In the genomic region with DNA sequence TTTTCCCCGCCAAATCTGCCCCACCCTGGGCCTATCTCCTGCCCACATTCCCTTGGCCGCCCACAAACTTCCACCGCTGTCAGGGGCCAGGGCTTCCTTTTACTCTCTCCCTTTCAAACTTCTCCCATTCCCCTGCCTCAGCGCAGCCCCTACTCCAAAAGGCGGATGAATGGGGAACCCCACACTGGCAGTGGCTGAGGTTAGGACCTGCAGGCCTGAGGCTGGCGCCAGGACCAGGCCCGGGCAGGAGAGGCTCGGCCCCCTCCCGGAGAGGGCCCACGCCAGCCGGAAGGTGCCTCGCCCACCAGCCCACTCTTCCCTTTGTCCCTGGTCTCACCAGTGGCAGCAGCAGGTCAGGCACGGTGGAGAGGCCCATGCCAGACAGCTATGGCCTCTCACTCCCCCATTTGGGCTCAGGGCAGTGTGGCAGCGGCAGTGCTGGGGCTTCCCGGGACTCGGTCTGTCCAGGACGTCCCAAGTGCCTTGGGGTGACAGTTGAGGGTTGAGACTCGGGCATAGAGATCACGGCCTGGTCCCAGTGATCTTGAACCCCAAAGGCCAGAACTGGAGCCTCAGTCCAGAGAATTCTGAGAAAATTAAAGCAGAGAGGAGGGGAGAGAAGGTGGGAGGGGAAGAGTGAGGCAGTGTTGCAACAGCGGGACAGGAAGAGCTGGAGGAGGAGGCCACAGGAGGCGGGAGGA, we compare ENCODE assay signal across 1 cellular context.
TF ChIP-seq lines count a peak whose summit lies in the region.

TNFRSF1A (minus strand) TSS at position 638 of the 701 bp plus-strand sequence; CDS start at position 376, 262 bp downstream.

TF ChIP-seq in K562, 482 proteins besides CTCF, POLR2A, EP300 and RAD21 (continued from another document and continues in another):
- TF ChIP-seq AFF1 (IDR thresholded peaks at IDR 0.05; ENCODE audit: low read depth in 1 of 2, partially characterized antibody in 2 of 2): no peak
- TF ChIP-seq ZNF12 (CRISPR knock-in tag; IDR thresholded peaks at IDR 0.05): no peak
- peak; percentile 61; the same call in 1 of the 2 replicates for TF ChIP-seq RNF2 (IDR thresholded peaks at IDR 0.05)
- no peak for TF ChIP-seq COPS2 (conservative IDR thresholded peaks at IDR 0.05)
- TF ChIP-seq HMG20B (CRISPR knock-in tag; IDR thresholded peaks at IDR 0.05): no peak
- TF ChIP-seq STAT5A (IDR thresholded peaks at IDR 0.05; ENCODE audit: borderline replicate concordance, low read length): no peak
- TF ChIP-seq MED1 (CRISPR knock-in tag; IDR thresholded peaks at IDR 0.05; ENCODE audit: borderline replicate concordance): no peak
- TF ChIP-seq NCOR1 (IDR thresholded peaks at IDR 0.05): peak; percentile 58
- no peak for TF ChIP-seq CCNT2 (IDR thresholded peaks at IDR 0.05; ENCODE audit: borderline replicate concordance, extremely low read depth, insufficient read length, low read depth, low read length)
- TF ChIP-seq ETV5 (CRISPR knock-in tag; IDR thresholded peaks at IDR 0.05; ENCODE audit: low read depth): 0 out of 2 replicates have a peak, but pooled peaks have one; percentile 57
- peak; percentile 83; the same call in 1 of the 2 replicates for TF ChIP-seq PHF21A (IDR thresholded peaks at IDR 0.05; ENCODE audit: borderline replicate concordance, low read depth)
- TF ChIP-seq ZBTB8A (IDR thresholded peaks at IDR 0.05; ENCODE audit: partially characterized antibody): no peak
- TF ChIP-seq TOE1 (IDR thresholded peaks at IDR 0.05; ENCODE audit: borderline replicate concordance): 0 out of 2 replicates have a peak, but pooled peaks have one; percentile 63
- no peak for TF ChIP-seq TOE1 (CRISPR knock-in tag; IDR thresholded peaks at IDR 0.05; ENCODE audit: borderline replicate concordance, low read depth)
- TF ChIP-seq SMARCB1 (IDR thresholded peaks at IDR 0.05; ENCODE audit: insufficient read length, low read depth): no peak
- no peak for TF ChIP-seq ZNF184 (CRISPR knock-in tag; IDR thresholded peaks at IDR 0.05)
- no peak for TF ChIP-seq HDGF (IDR thresholded peaks at IDR 0.05)
- 0 out of 2 replicates have a peak, but pooled peaks have one; percentile 21 for TF ChIP-seq HLTF (IDR thresholded peaks at IDR 0.05)
- no peak for TF ChIP-seq ZKSCAN3 (CRISPR knock-in tag; IDR thresholded peaks at IDR 0.05)
- no peak for TF ChIP-seq ZNF143 (CRISPR knock-in tag; IDR thresholded peaks at IDR 0.05)
- no peak for TF ChIP-seq PCBP2 (IDR thresholded peaks at IDR 0.05; ENCODE audit: low read depth, low read length, poor library complexity, severe bottlenecking)
- TF ChIP-seq, protein P1, sequence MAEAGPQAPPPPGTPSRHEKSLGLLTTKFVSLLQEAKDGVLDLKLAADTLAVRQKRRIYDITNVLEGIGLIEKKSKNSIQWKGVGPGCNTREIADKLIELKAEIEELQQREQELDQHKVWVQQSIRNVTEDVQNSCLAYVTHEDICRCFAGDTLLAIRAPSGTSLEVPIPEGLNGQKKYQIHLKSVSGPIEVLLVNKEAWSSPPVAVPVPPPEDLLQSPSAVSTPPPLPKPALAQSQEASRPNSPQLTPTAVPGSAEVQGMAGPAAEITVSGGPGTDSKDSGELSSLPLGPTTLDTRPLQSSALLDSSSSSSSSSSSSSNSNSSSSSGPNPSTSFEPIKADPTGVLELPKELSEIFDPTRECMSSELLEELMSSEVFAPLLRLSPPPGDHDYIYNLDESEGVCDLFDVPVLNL (CRISPR knock-in tag; IDR thresholded peaks at IDR 0.05; ENCODE audit: low read depth): no peak
- TF ChIP-seq ZNF79 (CRISPR knock-in tag; IDR thresholded peaks at IDR 0.05; ENCODE audit: low read depth): no peak
- TF ChIP-seq, protein P2, sequence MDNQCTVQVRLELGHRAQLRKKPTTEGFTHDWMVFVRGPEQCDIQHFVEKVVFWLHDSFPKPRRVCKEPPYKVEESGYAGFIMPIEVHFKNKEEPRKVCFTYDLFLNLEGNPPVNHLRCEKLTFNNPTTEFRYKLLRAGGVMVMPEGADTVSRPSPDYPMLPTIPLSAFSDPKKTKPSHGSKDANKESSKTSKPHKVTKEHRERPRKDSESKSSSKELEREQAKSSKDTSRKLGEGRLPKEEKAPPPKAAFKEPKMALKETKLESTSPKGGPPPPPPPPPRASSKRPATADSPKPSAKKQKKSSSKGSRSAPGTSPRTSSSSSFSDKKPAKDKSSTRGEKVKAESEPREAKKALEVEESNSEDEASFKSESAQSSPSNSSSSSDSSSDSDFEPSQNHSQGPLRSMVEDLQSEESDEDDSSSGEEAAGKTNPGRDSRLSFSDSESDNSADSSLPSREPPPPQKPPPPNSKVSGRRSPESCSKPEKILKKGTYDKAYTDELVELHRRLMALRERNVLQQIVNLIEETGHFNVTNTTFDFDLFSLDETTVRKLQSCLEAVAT (IDR thresholded peaks at IDR 0.05): no peak
- TF ChIP-seq ZNF699 (CRISPR knock-in tag; IDR thresholded peaks at IDR 0.05; ENCODE audit: insufficient replicate concordance): no peak
- no peak for TF ChIP-seq WHSC1 (IDR thresholded peaks at IDR 0.05; ENCODE audit: low read length)
- TF ChIP-seq ZNF57 (CRISPR knock-in tag; IDR thresholded peaks at IDR 0.05): no peak
- no peak for TF ChIP-seq ZNF586 (CRISPR knock-in tag; conservative IDR thresholded peaks at IDR 0.05)
- TF ChIP-seq ZHX1 (conservative IDR thresholded peaks at IDR 0.05; ENCODE audit: low read length): no peak
- TF ChIP-seq FOXK2 (conservative IDR thresholded peaks at IDR 0.05 in 1 of 2, IDR thresholded peaks at IDR 0.05 in 1 of 2; ENCODE audit: low read depth in 2 of 2): no peak
- TF ChIP-seq TEAD1 (CRISPR knock-in tag; IDR thresholded peaks at IDR 0.05): no peak
- 0 out of 2 replicates have a peak, but pooled peaks have one; percentile 59 for TF ChIP-seq ZBTB9 (CRISPR knock-in tag; IDR thresholded peaks at IDR 0.05)
- no peak for TF ChIP-seq ETS2 (tag; IDR thresholded peaks at IDR 0.05; ENCODE audit: borderline replicate concordance, poor library complexity, severe bottlenecking)
- no peak for TF ChIP-seq ZNF436 (CRISPR knock-in tag; IDR thresholded peaks at IDR 0.05)
- TF ChIP-seq GATAD2B (IDR thresholded peaks at IDR 0.05; ENCODE audit: borderline replicate concordance): no peak
- TF ChIP-seq ZNF76 (CRISPR knock-in tag; IDR thresholded peaks at IDR 0.05; ENCODE audit: borderline replicate concordance): no peak
- TF ChIP-seq NEUROD1 (IDR thresholded peaks at IDR 0.05; ENCODE audit: borderline replicate concordance, low read depth, low read length, partially characterized antibody): peak; percentile 64
- no peak for TF ChIP-seq ZBTB12 (CRISPR knock-in tag; IDR thresholded peaks at IDR 0.05)
- TF ChIP-seq, protein P3, sequence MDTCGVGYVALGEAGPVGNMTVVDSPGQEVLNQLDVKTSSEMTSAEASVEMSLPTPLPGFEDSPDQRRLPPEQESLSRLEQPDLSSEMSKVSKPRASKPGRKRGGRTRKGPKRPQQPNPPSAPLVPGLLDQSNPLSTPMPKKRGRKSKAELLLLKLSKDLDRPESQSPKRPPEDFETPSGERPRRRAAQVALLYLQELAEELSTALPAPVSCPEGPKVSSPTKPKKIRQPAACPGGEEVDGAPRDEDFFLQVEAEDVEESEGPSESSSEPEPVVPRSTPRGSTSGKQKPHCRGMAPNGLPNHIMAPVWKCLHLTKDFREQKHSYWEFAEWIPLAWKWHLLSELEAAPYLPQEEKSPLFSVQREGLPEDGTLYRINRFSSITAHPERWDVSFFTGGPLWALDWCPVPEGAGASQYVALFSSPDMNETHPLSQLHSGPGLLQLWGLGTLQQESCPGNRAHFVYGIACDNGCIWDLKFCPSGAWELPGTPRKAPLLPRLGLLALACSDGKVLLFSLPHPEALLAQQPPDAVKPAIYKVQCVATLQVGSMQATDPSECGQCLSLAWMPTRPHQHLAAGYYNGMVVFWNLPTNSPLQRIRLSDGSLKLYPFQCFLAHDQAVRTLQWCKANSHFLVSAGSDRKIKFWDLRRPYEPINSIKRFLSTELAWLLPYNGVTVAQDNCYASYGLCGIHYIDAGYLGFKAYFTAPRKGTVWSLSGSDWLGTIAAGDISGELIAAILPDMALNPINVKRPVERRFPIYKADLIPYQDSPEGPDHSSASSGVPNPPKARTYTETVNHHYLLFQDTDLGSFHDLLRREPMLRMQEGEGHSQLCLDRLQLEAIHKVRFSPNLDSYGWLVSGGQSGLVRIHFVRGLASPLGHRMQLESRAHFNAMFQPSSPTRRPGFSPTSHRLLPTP (IDR thresholded peaks at IDR 0.05; ENCODE audit: borderline replicate concordance, extremely low read depth, insufficient read length): no peak
- TF ChIP-seq E2F3 (CRISPR knock-in tag; IDR thresholded peaks at IDR 0.05): no peak
- TF ChIP-seq ZNF785 (CRISPR knock-in tag; IDR thresholded peaks at IDR 0.05): no peak
- TF ChIP-seq, protein P4, sequence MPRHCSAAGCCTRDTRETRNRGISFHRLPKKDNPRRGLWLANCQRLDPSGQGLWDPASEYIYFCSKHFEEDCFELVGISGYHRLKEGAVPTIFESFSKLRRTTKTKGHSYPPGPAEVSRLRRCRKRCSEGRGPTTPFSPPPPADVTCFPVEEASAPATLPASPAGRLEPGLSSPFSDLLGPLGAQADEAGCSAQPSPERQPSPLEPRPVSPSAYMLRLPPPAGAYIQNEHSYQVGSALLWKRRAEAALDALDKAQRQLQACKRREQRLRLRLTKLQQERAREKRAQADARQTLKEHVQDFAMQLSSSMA (CRISPR knock-in tag; IDR thresholded peaks at IDR 0.05): no peak
- no peak for TF ChIP-seq E2F1 (CRISPR knock-in tag; IDR thresholded peaks at IDR 0.05)
- peak; percentile 46; the same call in 1 of the 2 replicates for TF ChIP-seq JUND (IDR thresholded peaks at IDR 0.05; ENCODE audit: borderline replicate concordance, low read depth, low read length)
- no peak; the same call in 2 of the 3 replicates for TF ChIP-seq JUND (tag; IDR thresholded peaks at IDR 0.05; ENCODE audit: borderline replicate concordance, low read depth, low read length)
